ENCODE assay signal across 9 cellular contexts in the genomic region with DNA sequence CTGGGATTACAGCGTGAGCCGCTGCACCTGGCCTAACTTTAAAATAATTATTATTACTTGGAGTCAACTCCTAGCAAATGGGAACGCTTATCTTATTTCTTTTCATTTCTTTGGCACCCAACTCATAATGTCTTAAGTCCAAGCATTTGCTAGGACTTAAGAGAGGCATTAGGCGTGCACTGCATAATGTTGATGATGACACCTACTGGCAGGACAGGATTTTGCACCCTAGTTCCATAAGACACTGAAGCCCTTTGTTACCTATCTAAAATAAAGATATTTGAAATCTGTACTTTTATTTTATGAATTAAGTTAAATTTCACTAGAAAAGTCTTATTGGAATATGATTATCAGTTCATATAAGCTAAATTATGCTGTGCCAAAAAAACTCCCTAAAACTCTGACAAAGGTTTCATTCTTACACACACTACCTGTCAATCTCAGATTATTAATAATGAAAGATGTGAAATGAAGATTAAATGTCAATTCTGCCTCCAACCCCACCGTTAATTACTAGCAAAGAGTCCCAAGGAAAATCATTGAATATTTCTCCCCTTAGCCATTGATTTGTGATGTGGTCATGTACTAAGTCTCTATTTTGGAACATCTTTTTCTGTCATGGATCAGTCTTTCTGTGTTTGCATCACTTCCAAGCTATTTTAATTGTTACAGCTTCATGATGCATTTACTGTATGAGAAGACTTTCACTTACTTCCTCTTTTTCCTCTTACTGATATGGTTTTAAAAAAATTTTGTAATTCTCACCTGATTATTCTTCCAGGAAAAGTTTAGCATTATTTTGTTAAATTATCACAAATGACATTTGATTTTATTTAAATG. TPM values are rescaled to one million over a fixed set of nuclear protein-coding genes. Genes with fewer than 3 reads are reported as not detected.
A peak's percentile ranks its signal among the peaks of the same experiment; 100 is the strongest.
DNase-seq lines count a peak whose midpoint lies in the region; ATAC-seq and TF ChIP-seq lines count a peak whose summit lies in the region.
"Had no signal": no experiment of that assay in that cellular context is flagged by ENCODE, and none has a peak within 500 bp of the region (broad histone marks: within the 10 kb centered on the region; RNA-seq: fewer than 3 reads in every experiment).

No MANE protein-coding gene starts in this region.

- no peak overlapping the region for H3K4me3 ChIP-seq in PC-9
- no peak overlapping the region for H3K4me3 ChIP-seq in fibroblast of lung (replicated peaks in 1 of 4; ENCODE audit: control extremely low read depth in 1 of 4, insufficient read depth in 1 of 4, low read depth in 3 of 4, low read length in 4 of 4)
- H3K4me3 ChIP-seq in sigmoid colon = no peak overlapping the region

- no peak overlapping the region for H3K9ac ChIP-seq in fibroblast of lung (ENCODE audit: insufficient read depth, low read length)

- peaks cover 35% of the 10 kb centered on the region for H3K4me1 Mint-ChIP-seq in HFFc6 (ENCODE audit: low read depth)
- H3K4me1 Mint-ChIP-seq: brain had no signal

- H3K4me2 ChIP-seq in PC-9 = no peak overlapping the region
- no peak overlapping the region for H3K4me2 ChIP-seq in fibroblast of lung (ENCODE audit: extremely low read depth, insufficient read depth, low read length)

- BruUV-seq in PC-9 (replicated peaks; lab: Mats Ljungman, UMichigan) = no TSS peak

- TF ChIP-seq EP300 in sigmoid colon (IDR thresholded peaks at IDR 0.05) = no peak

- H3F3A ChIP-seq in PC-9 (ENCODE audit: insufficient read depth, low read depth) = no peaks in the 10 kb centered on the region

- no peaks in the 10 kb centered on the region for H3K4me1 ChIP-seq in PC-9 (replicated peaks; ENCODE audit: insufficient read depth)
- H3K4me1 ChIP-seq in fibroblast of lung (ENCODE audit: control insufficient read depth, extremely low read depth, insufficient read depth, low read length) = no peaks in the 10 kb centered on the region
- no peaks in the 10 kb centered on the region for H3K4me1 ChIP-seq in sigmoid colon

- intact Hi-C loops in PC-9 (cut with micrococcal nuclease; ENCODE audit: unreplicated experiment) (no loop called here), sigmoid colon (cut with DNase I) (loop anchor here (10.0 kb wide), 1 partner anchor 585 kb away; no protein-coding TSS in a partner anchor)

- peak; percentile 94 for TF ChIP-seq CTCF in HFFc6 (IDR thresholded peaks at IDR 0.05)
- TF ChIP-seq CTCF in PC-9 (conservative IDR thresholded peaks at IDR 0.05) = peak; percentile 61
- peak; percentile 87 to 94 for TF ChIP-seq CTCF in fibroblast of lung (conservative IDR thresholded peaks at IDR 0.05 in 1 of 2, IDR thresholded peaks at IDR 0.05 in 1 of 2; ENCODE audit: low read depth in 1 of 2, low read length in 2 of 2)
- peak in 3 of 4 experiments; percentile 18 to 55 (median 37) for TF ChIP-seq CTCF in sigmoid colon (IDR thresholded peaks at IDR 0.05)

- CTCF ChIA-PET in PC-9 (lab: Charles Lee) = no interaction called here

- no peak overlapping the region for H3K27ac Mint-ChIP-seq in HFFc6
- H3K27ac Mint-ChIP-seq: brain had no signal

- no peaks in the 10 kb centered on the region for H3K79me2 ChIP-seq in PC-9 (ENCODE audit: low read depth)
- H3K79me2 ChIP-seq in fibroblast of lung (ENCODE audit: control insufficient read depth, insufficient read depth, low read length) = no peaks in the 10 kb centered on the region

- H3K36me3 ChIP-seq in PC-9 (ENCODE audit: low read depth) (no peaks in the 10 kb centered on the region), fibroblast of lung (ENCODE audit: control insufficient read depth, insufficient read depth, low read length) (no peaks in the 10 kb centered on the region), sigmoid colon (no peaks in the 10 kb centered on the region)

- H3K27ac ChIP-seq in PC-9 (no peak overlapping the region), fibroblast of lung (ENCODE audit: insufficient read depth, low read length) (no peak overlapping the region), sigmoid colon (no peak overlapping the region)

- H3K9me3 Mint-ChIP-seq in HFFc6 = no peaks in the 10 kb centered on the region

- POLR2A ChIA-PET in PC-9 (lab: Charles Lee; ENCODE audit: unreplicated experiment) = no interaction called here

- no peaks in the 10 kb centered on the region for H3K9me2 ChIP-seq in PC-9 (ENCODE audit: insufficient read depth)

- H3K27me3 Mint-ChIP-seq in HFFc6 (ENCODE audit: insufficient read depth) = no peaks in the 10 kb centered on the region
- H3K27me3 Mint-ChIP-seq: brain had no signal

- TF ChIP-seq POLR2A in sigmoid colon (IDR thresholded peaks at IDR 0.05) = no peak

- H3K9me3 ChIP-seq in PC-9 (ENCODE audit: insufficient read depth, low read depth) (no peaks in the 10 kb centered on the region), fibroblast of lung (ENCODE audit: control insufficient read depth, insufficient read depth, low read depth, low read length) (no peaks in the 10 kb centered on the region), sigmoid colon (no peaks in the 10 kb centered on the region)

- no peak for ATAC-seq in HG02759 (IDR thresholded peaks at IDR 0.05; ENCODE audit: unreplicated experiment)

- H4K20me1 ChIP-seq in PC-9 (ENCODE audit: insufficient read depth) (no peaks in the 10 kb centered on the region), fibroblast of lung (ENCODE audit: control insufficient read depth, extremely low read depth, insufficient read depth, low read length) (no peaks in the 10 kb centered on the region)

- no peaks in the 10 kb centered on the region for H3K36me3 Mint-ChIP-seq in HFFc6 (ENCODE audit: low read depth)
- H3K36me3 Mint-ChIP-seq: brain had no signal

- WGBS in sigmoid colon, 2 donors = 69 to 77% methylated on average over 5 of the region's 5 CpGs

- H2AFZ ChIP-seq in PC-9 (no peak overlapping the region), fibroblast of lung (ENCODE audit: low read length) (no peak overlapping the region)

- no peak overlapping the region for H3K4me3 Mint-ChIP-seq in HFFc6
- H3K4me3 Mint-ChIP-seq: brain had no signal

- H3K27me3 ChIP-seq in PC-9 (ENCODE audit: insufficient read depth, low read depth) = no peaks in the 10 kb centered on the region
- H3K27me3 ChIP-seq in fibroblast of lung (ENCODE audit: control insufficient read depth, insufficient read depth, low read length) = no peaks in the 10 kb centered on the region
- H3K27me3 ChIP-seq in sigmoid colon = no peaks in the 10 kb centered on the region

- DNase-seq in activated gamma-delta T cell treated with Interleukin-2 at 50 U/mL for 16 hours (peak; percentile 11), activated gamma-delta T cell (lab: John Stamatoyannopoulos, UW) (no peak), HFFc6 (peak; percentile 70), PC-9 (no peak), fibroblast of lung (ENCODE audit: low read depth in 2 of 2) (peak; percentile 75 to 89), sigmoid colon (no peak)
- no peak for DNase-seq in effector CD8-positive, alpha-beta T cell (lab: John Stamatoyannopoulos, UW)

RNA-seq across cellular contexts. Expression of a gene that starts 12.7 kb away (rescaled TPM):
- total RNA-seq in HFFc6 (2021; fragmentation: NEBNext Ultra II Directional; extraction: Animal tissue kit (Norgen Biotek cat#: 25700)) = 100 to 1,000 TPM; 194 to 317 (median 206) TPM
- total RNA-seq in PC-9 (2021) = 6.4 and 8.5 TPM in 2 replicates
- 2.0 and 8.7 TPM in 2 replicates for total RNA-seq in fibroblast of lung
- polyA plus RNA-seq in fibroblast of lung = 15.3 and 18.9 TPM in 2 replicates
- 7.3 and 9.9 TPM in 2 replicates for polyA plus RNA-seq in fibroblast of lung (2012)
- 9.0 and 18.1 TPM in 2 replicates for polyA minus RNA-seq in fibroblast of lung (ENCODE audit: low replicate concordance)
- total RNA-seq in sigmoid colon = 1 to 10 TPM; 4.9 to 8.2 (median 6.4) TPM
- 1 to 10 TPM in 1 of 3 donors, under 1 TPM in 1, not detected in 1; under 0.01 to 1.5 TPM for polyA plus RNA-seq in sigmoid colon

Comparison
In these comparisons a context has a peak if more than half of its experiments do, and no peak if none do; other contexts are left out.
1. DNase-seq: peak in activated gamma-delta T cell treated with Interleukin-2 at 50 U/mL for 16 hours (single experiment), HFFc6 (single experiment) and fibroblast of lung (2 of 2); none in activated gamma-delta T cell (single experiment), PC-9 (0 of 2), sigmoid colon (single experiment) and effector CD8-positive, alpha-beta T cell (single experiment).
2. CTCF ChIP-seq: peak in every context shown above with its lines; median percentile 94 in HFFc6; 90 in fibroblast of lung; 61 in PC-9; 37 in sigmoid colon.
3. RNA of a gene that starts 12.7 kb away (total RNA-seq): 194 to 317 TPM in HFFc6; 4.9 to 8.2 TPM in sigmoid colon, 6.4 to 8.5 TPM in PC-9 and 2.0 to 8.7 TPM in fibroblast of lung; every median in the first group is over 10 times any median in the second.